In the genomic region with DNA sequence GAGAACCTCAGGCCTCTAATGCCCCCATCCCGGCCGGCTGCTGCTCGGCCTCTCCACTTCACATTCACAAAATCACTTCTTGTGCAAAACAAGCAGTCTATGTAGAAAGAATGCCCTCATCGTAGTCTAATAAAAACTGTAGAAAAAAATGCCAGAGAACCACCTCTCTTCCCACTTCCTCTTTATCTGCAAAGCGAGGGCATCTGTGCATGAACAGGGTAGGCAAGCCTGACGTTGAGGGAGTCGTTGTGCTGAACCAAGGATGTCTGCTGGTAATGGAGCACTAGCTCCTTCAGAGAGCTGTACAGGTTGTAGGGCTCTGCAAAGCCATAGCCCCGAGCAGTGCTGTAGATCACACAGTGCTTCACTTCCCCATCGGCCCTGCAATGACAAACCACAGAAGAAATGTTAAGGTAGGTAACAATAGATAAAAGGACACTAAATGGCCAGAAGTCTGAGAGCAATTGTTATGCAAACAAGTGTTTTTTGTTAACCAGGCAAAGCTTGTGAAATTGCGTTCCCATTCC, we compare ENCODE assay signal across 9 cellular contexts.
DNase-seq lines count a peak whose midpoint lies in the region; ATAC-seq and TF ChIP-seq lines count a peak whose summit lies in the region.
"Had no signal": no experiment of that assay in that cellular context is flagged by ENCODE, and none has a peak within 500 bp of the region (broad histone marks: within the 10 kb centered on the region; RNA-seq: fewer than 3 reads in every experiment).

No MANE protein-coding gene starts in this region.

- DNase-seq in GM12864 (ENCODE audit: low read depth) (peak; percentile 89), NCI-H1930 (lab: John Stamatoyannopoulos, UW) (no peak), immature natural killer cell (no peak)
- DNase-seq in central memory CD8-positive, alpha-beta T cell (ENCODE audit: low spot score in 2 of 2) = no peak
- DNase-seq in activated effector memory CD4-positive, alpha-beta T cell treated with Interleukin-2 at 50 U/mL for 16 hours = no peak
- DNase-seq in effector memory CD4-positive, alpha-beta T cell = no peak

- no peaks in the 10 kb centered on the region for H3K4me1 ChIP-seq in effector memory CD4-positive, alpha-beta T cell (ENCODE audit: control insufficient read depth, insufficient read depth, low read length, poor library complexity, severe bottlenecking)

- no peak overlapping the region for H3K27ac Mint-ChIP-seq in central memory CD8-positive, alpha-beta T cell (ENCODE audit: low read depth)
- H3K27ac Mint-ChIP-seq in immature natural killer cell = peak overlapping the region in 3 of 6 donors; percentile 2 to 19 (median 18)
- H3K27ac Mint-ChIP-seq: T-helper 1 cell treated with Interleukin-12 subunit alpha and Interleukin-12 subunit beta and Interleukin-4 antibody, amounts not matched to agents 30 μg/mL and 1 μg/mL, for 36 hours had no signal

- H3K9me3 ChIP-seq in effector memory CD4-positive, alpha-beta T cell (ENCODE audit: control insufficient read depth, low read length) = no peaks in the 10 kb centered on the region

- H3K9me3 Mint-ChIP-seq in central memory CD8-positive, alpha-beta T cell = no peaks in the 10 kb centered on the region
- H3K9me3 Mint-ChIP-seq in immature natural killer cell = no peaks in the 10 kb centered on the region
- H3K9me3 Mint-ChIP-seq: T-helper 1 cell treated with Interleukin-12 subunit alpha and Interleukin-12 subunit beta and Interleukin-4 antibody, amounts not matched to agents 30 μg/mL and 1 μg/mL, for 36 hours had no signal

- peaks cover 4% of the 10 kb centered on the region for H3K4me1 Mint-ChIP-seq in central memory CD8-positive, alpha-beta T cell
- H3K4me1 Mint-ChIP-seq in immature natural killer cell = peaks cover 9 to 13% of the 10 kb centered on the region in 2 donors

- no peaks in the 10 kb centered on the region for H3K27me3 Mint-ChIP-seq in central memory CD8-positive, alpha-beta T cell
- peaks cover 0 to 1% (median 0%) of the 10 kb centered on the region in 3 donors for H3K27me3 Mint-ChIP-seq in immature natural killer cell (ENCODE audit: low read depth in 3 of 3)

- H3K36me3 ChIP-seq in effector memory CD4-positive, alpha-beta T cell (ENCODE audit: control insufficient read depth, insufficient read depth, low read length) = no peaks in the 10 kb centered on the region

- H3K36me3 Mint-ChIP-seq in central memory CD8-positive, alpha-beta T cell (ENCODE audit: insufficient read depth) = no peaks in the 10 kb centered on the region
- peaks cover 4 to 8% (median 6%) of the 10 kb centered on the region in 3 donors for H3K36me3 Mint-ChIP-seq in immature natural killer cell

- H3K4me3 Mint-ChIP-seq in central memory CD8-positive, alpha-beta T cell = no peak overlapping the region
- peak overlapping the region in 1 of 5 donors; percentile 52 for H3K4me3 Mint-ChIP-seq in immature natural killer cell
- H3K4me3 Mint-ChIP-seq: T-helper 1 cell treated with Interleukin-12 subunit alpha and Interleukin-12 subunit beta and Interleukin-4 antibody, amounts not matched to agents 30 μg/mL and 1 μg/mL, for 36 hours had no signal

- peak overlapping the region; percentile 5; the same call in 1 of the 2 replicates for H3K4me3 ChIP-seq in GM12864 (ENCODE audit: low read depth, low read length)
- no peak overlapping the region for H3K4me3 ChIP-seq in effector memory CD4-positive, alpha-beta T cell (ENCODE audit: insufficient read depth, low read depth, low read length, poor library complexity, severe bottlenecking)

- H3K27me3 ChIP-seq in effector memory CD4-positive, alpha-beta T cell (replicated peaks; ENCODE audit: control insufficient read depth, insufficient read depth, low read length, poor library complexity, severe bottlenecking) = no peaks in the 10 kb centered on the region

- no peak for TF ChIP-seq CTCF in GM12864 (IDR thresholded peaks at IDR 0.05; ENCODE audit: low read depth, low read length, missing control alignments)

- H3K27ac ChIP-seq in effector memory CD4-positive, alpha-beta T cell (ENCODE audit: insufficient read depth, low read length, poor library complexity, severe bottlenecking) = no peak overlapping the region

- ATAC-seq in GM21447 (IDR thresholded peaks at IDR 0.05; ENCODE audit: unreplicated experiment) (peak; percentile 85), HG03520 (IDR thresholded peaks at IDR 0.05; ENCODE audit: unreplicated experiment) (peak; percentile 67)
- peak; percentile 40 for ATAC-seq in central memory CD8-positive, alpha-beta T cell (replicated peaks; ENCODE audit: extremely low read depth, poor library complexity, severe bottlenecking)
